ENCODE assay signal across 40 cellular contexts in genomic region chr16:5454349-5454748, GRCh38.
"Had no signal": no experiment of that assay in that cellular context is flagged by ENCODE, and none has a peak within 500 bp of the region (broad histone marks: within the 10 kb centered on the region; RNA-seq: fewer than 3 reads in every experiment).

No MANE protein-coding gene starts in this region.

- H3K4me1 Mint-ChIP-seq: activated naive CD4-positive, alpha-beta T cell treated with anti-CD3 and anti-CD28 coated beads, Interleukin-2, amount 10 ng/mL, durations not matched to agents 7 days and 5 days; activated naive CD4-positive, alpha-beta T cell treated with anti-CD3 and anti-CD28 coated beads, Interleukin-2, amount 50 U/mL, for 24 hours; activated naive CD8-positive, alpha-beta T cell treated with anti-CD3 and anti-CD28 coated beads for 36 hours; activated naive CD8-positive, alpha-beta T cell treated with anti-CD3 and anti-CD28 coated beads, Interleukin-2, amount 10 ng/mL, durations not matched to agents 7 days and 5 days; activated naive CD8-positive, alpha-beta T cell treated with anti-CD3 and anti-CD28 coated beads, Interleukin-2, amount 50 U/mL, for 24 hours; activated T-helper 17 cell treated with anti-CD3 and anti-CD28 coated beads, Interleukin-2, amount 50 U/mL, for 72 hours; central memory CD8-positive, alpha-beta T cell had no signal

- H3K4me1 ChIP-seq: adrenal gland, ascending aorta, body of pancreas, breast epithelium had no signal

- H3K9me3 Mint-ChIP-seq: activated naive CD4-positive, alpha-beta T cell treated with anti-CD3 and anti-CD28 coated beads for 36 hours; activated naive CD4-positive, alpha-beta T cell treated with anti-CD3 and anti-CD28 coated beads, Interleukin-2, amount 10 ng/mL, durations not matched to agents 7 days and 5 days; activated naive CD8-positive, alpha-beta T cell treated with anti-CD3 and anti-CD28 coated beads for 36 hours; activated naive CD8-positive, alpha-beta T cell treated with anti-CD3 and anti-CD28 coated beads, Interleukin-2, amount 50 U/mL, for 24 hours; activated T-cell treated with anti-CD3 and anti-CD28 coated beads, Interleukin-2, amount 50 U/mL, for 24 hours; activated T-cell treated with anti-CD3 and anti-CD28 coated beads, Interleukin-2, amount 50 U/mL, for 4 hours; activated T-helper 1 cell treated with anti-CD3 and anti-CD28 coated beads, Interleukin-12 subunit alpha, Interleukin-12 subunit beta, Interleukin-2, Interleukin-4 antibody, amounts not matched to agents 30 ng/mL and 10 ng/mL and 1 ng/mL, durations not matched to agents 14 hours and 24 hours and 36 hours; activated T-helper 17 cell treated with anti-CD3 and anti-CD28 coated beads, Interleukin-2, amount 50 U/mL, for 72 hours; activated T-helper 2 cell treated with anti-CD3 and anti-CD28 coated beads, Interferon-gamma antibody, Interleukin-2, Interleukin-4, amounts not matched to agents 10 μg/mL and 5 μg/mL and 100 μg/mL, durations not matched to agents 14 hours and 24 hours and 36 hours; brain had no signal

- H3K27ac ChIP-seq: adrenal gland, ascending aorta, body of pancreas, brain microvascular endothelial cell, breast epithelium, cardiac muscle cell had no signal

- ATAC-seq: activated naive CD4-positive, alpha-beta T cell treated with anti-CD3 and anti-CD28 coated beads, Interleukin-2, amount 50 U/mL, for 72 hours; activated naive CD8-positive, alpha-beta T cell treated with anti-CD3 and anti-CD28 coated beads, Interleukin-2, amount 50 U/mL, for 24 hours; activated T-cell treated with anti-CD3 and anti-CD28 coated beads, Interleukin-2, amount 50 U/mL, for 4 hours; activated T-cell treated with anti-CD3 and anti-CD28 coated beads, Interleukin-2, amount 50 U/mL, for 72 hours; activated T-helper 17 cell treated with anti-CD3 and anti-CD28 coated beads, Interleukin-2, amount 50 U/mL, for 72 hours; body of pancreas had no signal

- H3K36me3 ChIP-seq: adrenal gland, ascending aorta, brain microvascular endothelial cell, breast epithelium, cardiac muscle cell had no signal

- H3K36me3 Mint-ChIP-seq: activated naive CD4-positive, alpha-beta T cell treated with anti-CD3 and anti-CD28 coated beads, Interleukin-2, amount 10 ng/mL, durations not matched to agents 7 days and 5 days; activated naive CD4-positive, alpha-beta T cell treated with anti-CD3 and anti-CD28 coated beads, Interleukin-2, amount 50 U/mL, for 24 hours; activated naive CD4-positive, alpha-beta T cell treated with anti-CD3 and anti-CD28 coated beads, Interleukin-2, amount 50 U/mL, for 72 hours; activated naive CD8-positive, alpha-beta T cell; activated naive CD8-positive, alpha-beta T cell treated with anti-CD3 and anti-CD28 coated beads for 36 hours; activated naive CD8-positive, alpha-beta T cell treated with anti-CD3 and anti-CD28 coated beads, Interleukin-2, amount 10 ng/mL, durations not matched to agents 7 days and 5 days; brain had no signal

- H3K27me3 Mint-ChIP-seq: activated naive CD4-positive, alpha-beta T cell treated with anti-CD3 and anti-CD28 coated beads, Interleukin-2, amount 10 ng/mL, durations not matched to agents 7 days and 5 days; activated naive CD8-positive, alpha-beta T cell treated with anti-CD3 and anti-CD28 coated beads, Interleukin-2, amount 10 ng/mL, durations not matched to agents 7 days and 5 days had no signal

- H3K4me3 Mint-ChIP-seq: activated naive CD4-positive, alpha-beta T cell treated with anti-CD3 and anti-CD28 coated beads for 36 hours; activated naive CD4-positive, alpha-beta T cell treated with anti-CD3 and anti-CD28 coated beads, Interleukin-2, amount 10 ng/mL, durations not matched to agents 7 days and 5 days; activated naive CD4-positive, alpha-beta T cell treated with anti-CD3 and anti-CD28 coated beads, Interleukin-2, amount 50 U/mL, for 24 hours; activated naive CD8-positive, alpha-beta T cell; activated naive CD8-positive, alpha-beta T cell treated with anti-CD3 and anti-CD28 coated beads for 36 hours; activated naive CD8-positive, alpha-beta T cell treated with anti-CD3 and anti-CD28 coated beads, Interleukin-2, amount 10 ng/mL, durations not matched to agents 7 days and 5 days; activated naive CD8-positive, alpha-beta T cell treated with anti-CD3 and anti-CD28 coated beads, Interleukin-2, amount 50 U/mL, for 24 hours; activated T-cell treated with anti-CD3 and anti-CD28 coated beads, Interleukin-2, amount 50 U/mL, for 24 hours; activated T-cell treated with anti-CD3 and anti-CD28 coated beads, Interleukin-2, amount 50 U/mL, for 4 hours; activated T-cell treated with anti-CD3 and anti-CD28 coated beads, Interleukin-2, amount 50 U/mL, for 72 hours; activated T-helper 1 cell treated with anti-CD3 and anti-CD28 coated beads, Interleukin-12 subunit alpha, Interleukin-12 subunit beta, Interleukin-2, Interleukin-4 antibody, amounts not matched to agents 30 ng/mL and 10 ng/mL and 1 ng/mL, durations not matched to agents 14 hours and 24 hours and 36 hours; activated T-helper 17 cell treated with anti-CD3 and anti-CD28 coated beads, Interleukin-2, amount 50 U/mL, for 72 hours; brain; central memory CD8-positive, alpha-beta T cell had no signal

- DNase-seq: activated effector memory CD4-positive, alpha-beta T cell treated with anti-CD3 and anti-CD28 coated beads, Interleukin-2, amount 50 U/mL, for 16 hours; activated effector memory CD4-positive, alpha-beta T cell treated with Interleukin-2 at 50 U/mL for 16 hours; activated gamma-delta T cell; activated gamma-delta T cell treated with Interleukin-2 at 50 U/mL for 16 hours; activated naive CD4-positive, alpha-beta T cell; activated naive CD4-positive, alpha-beta T cell treated with anti-CD3 and anti-CD28 coated beads for 36 hours; activated naive CD4-positive, alpha-beta T cell treated with anti-CD3 and anti-CD28 coated beads, Interleukin-2, amount 10 ng/mL, durations not matched to agents 7 days and 5 days; activated naive CD4-positive, alpha-beta T cell treated with anti-CD3 and anti-CD28 coated beads, Interleukin-2, amount 50 U/mL, for 16 hours; activated naive CD4-positive, alpha-beta T cell treated with Interleukin-2 at 50 U/mL for 16 hours; activated naive CD8-positive, alpha-beta T cell treated with anti-CD3 and anti-CD28 coated beads for 36 hours; activated naive CD8-positive, alpha-beta T cell treated with anti-CD3 and anti-CD28 coated beads, Interleukin-2, amount 10 ng/mL, durations not matched to agents 7 days and 5 days; activated naive CD8-positive, alpha-beta T cell treated with anti-CD3 and anti-CD28 coated beads, Interleukin-2, amount 50 U/mL, for 24 hours; activated T-cell treated with anti-CD3 and anti-CD28 coated beads, Interleukin-2, amount 50 U/mL, for 1 hour; activated T-cell treated with anti-CD3 and anti-CD28 coated beads, Interleukin-2, amount 50 U/mL, for 24 hours; activated T-cell treated with anti-CD3 and anti-CD28 coated beads, Interleukin-2, amount 50 U/mL, for 4 hours; activated T-cell treated with anti-CD3 and anti-CD28 coated beads, Interleukin-2, amount 50 U/mL, for 48 hours; activated T-cell treated with anti-CD3 and anti-CD28 coated beads, Interleukin-2, amount 50 U/mL, for 72 hours; adrenal gland; amniotic stem cell; amygdala; anterior cingulate cortex; aorta; body of pancreas; brain microvascular endothelial cell; caudate nucleus; central memory CD4-positive, alpha-beta T cell; cerebellar nuclear complex had no signal

- H3K27me3 ChIP-seq: adrenal gland, ascending aorta, body of pancreas, brain microvascular endothelial cell had no signal

- H3K4me3 ChIP-seq: adrenal gland, ascending aorta, body of pancreas, breast epithelium, cardiac muscle cell had no signal

- FAIRE-seq: astrocyte, bronchial epithelial cell had no signal

- H3K9me3 ChIP-seq: adrenal gland, ascending aorta, body of pancreas, breast epithelium had no signal

- H3K27ac Mint-ChIP-seq: activated naive CD4-positive, alpha-beta T cell treated with anti-CD3 and anti-CD28 coated beads for 36 hours; activated naive CD4-positive, alpha-beta T cell treated with anti-CD3 and anti-CD28 coated beads, Interleukin-2, amount 10 ng/mL, durations not matched to agents 7 days and 5 days; activated naive CD4-positive, alpha-beta T cell treated with anti-CD3 and anti-CD28 coated beads, Interleukin-2, amount 50 U/mL, for 24 hours; activated naive CD4-positive, alpha-beta T cell treated with anti-CD3 and anti-CD28 coated beads, Interleukin-2, amount 50 U/mL, for 72 hours; activated naive CD8-positive, alpha-beta T cell; activated naive CD8-positive, alpha-beta T cell treated with anti-CD3 and anti-CD28 coated beads for 36 hours; activated naive CD8-positive, alpha-beta T cell treated with anti-CD3 and anti-CD28 coated beads, Interleukin-2, amount 10 ng/mL, durations not matched to agents 7 days and 5 days; activated naive CD8-positive, alpha-beta T cell treated with anti-CD3 and anti-CD28 coated beads, Interleukin-2, amount 50 U/mL, for 24 hours; activated T-cell treated with anti-CD3 and anti-CD28 coated beads, Interleukin-2, amount 50 U/mL, for 24 hours; activated T-cell treated with anti-CD3 and anti-CD28 coated beads, Interleukin-2, amount 50 U/mL, for 72 hours; activated T-helper 1 cell treated with anti-CD3 and anti-CD28 coated beads, Interleukin-12 subunit alpha, Interleukin-12 subunit beta, Interleukin-2, Interleukin-4 antibody, amounts not matched to agents 30 ng/mL and 10 ng/mL and 1 ng/mL, durations not matched to agents 14 hours and 24 hours and 36 hours; activated T-helper 17 cell treated with anti-CD3 and anti-CD28 coated beads, Interleukin-2, amount 50 U/mL, for 72 hours; activated T-helper 2 cell treated with anti-CD3 and anti-CD28 coated beads, Interferon-gamma antibody, Interleukin-2, Interleukin-4, amounts not matched to agents 10 μg/mL and 5 μg/mL and 100 μg/mL, durations not matched to agents 14 hours and 24 hours and 36 hours; brain had no signal
